ENCODE assay signal across 16 cellular contexts in the genomic region with DNA sequence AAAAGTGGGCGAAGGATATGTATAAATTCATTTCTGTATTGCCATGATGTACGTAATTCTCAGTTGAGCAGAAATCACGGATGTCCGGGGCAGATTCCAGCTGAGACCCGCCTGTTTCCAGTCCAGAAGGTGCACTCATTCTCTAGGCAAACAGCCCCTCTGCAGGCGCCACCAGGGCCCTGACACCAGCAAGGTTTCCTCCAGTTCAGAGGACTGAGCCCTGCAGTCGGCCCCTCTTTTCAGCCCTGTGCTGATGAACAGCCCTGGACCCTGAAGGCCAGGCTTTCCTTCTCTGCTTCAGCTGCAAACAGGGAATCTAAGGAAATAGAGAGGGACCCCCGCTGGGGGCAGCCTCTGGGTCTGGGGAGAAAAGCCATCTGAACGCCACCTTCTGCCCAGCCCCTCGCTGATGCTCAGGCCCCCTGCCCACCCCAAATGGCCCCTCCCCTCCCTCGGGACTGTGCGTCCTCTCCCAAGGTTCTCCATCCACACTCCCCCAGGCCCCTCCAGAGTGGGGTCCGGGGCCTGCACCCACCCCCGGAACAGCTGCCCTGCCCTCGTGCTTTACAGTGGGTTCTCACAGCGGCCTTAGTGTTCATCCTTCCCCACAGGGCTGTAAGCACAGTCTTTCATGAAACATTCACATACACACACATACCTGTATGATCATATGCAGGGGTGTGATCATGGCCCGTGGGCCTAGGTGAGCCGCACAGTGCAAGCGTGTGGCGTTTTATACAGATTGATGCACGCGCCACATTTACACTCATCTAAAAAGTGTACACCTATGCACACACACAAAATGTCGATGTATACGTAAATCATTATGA. TPM values are rescaled to one million over a fixed set of nuclear protein-coding genes. Genes with fewer than 3 reads are reported as not detected.
DNase-seq lines count a peak whose midpoint lies in the region; ATAC-seq, FAIRE-seq and TF ChIP-seq lines count a peak whose summit lies in the region.
"Had no signal": no experiment of that assay in that cellular context is flagged by ENCODE, and none has a peak within 500 bp of the region (broad histone marks: within the 10 kb centered on the region; RNA-seq: fewer than 3 reads in every experiment).

No MANE protein-coding gene starts in this region.

- H3K4me3 ChIP-seq in left ventricle myocardium inferior = no peak overlapping the region

- peaks cover 0 to 4% (median 1%) of the 10 kb centered on the region in 3 donors for H3K27me3 Mint-ChIP-seq in immature natural killer cell (ENCODE audit: low read depth in 3 of 3)

- H3K4me1 Mint-ChIP-seq in immature natural killer cell = no peaks in the 10 kb centered on the region

- H3K27ac Mint-ChIP-seq in immature natural killer cell = no peak overlapping the region
- H3K27ac Mint-ChIP-seq: CD8-positive, alpha-beta T cell had no signal

- intact Hi-C loops in Right ventricle myocardium superior (cut with DNase I) = no loop called here
- intact Hi-C loops in left ventricle myocardium inferior (cut with micrococcal nuclease) = no loop called here

- H3K4me1 ChIP-seq in left ventricle myocardium inferior = no peaks in the 10 kb centered on the region

- H3K9me3 ChIP-seq in left ventricle myocardium inferior (replicated peaks) = no peaks in the 10 kb centered on the region

- H3K27ac ChIP-seq in left ventricle myocardium inferior (replicated peaks) = no peak overlapping the region
- H3K27ac ChIP-seq: KMS-11 had no signal

- peak; percentile 13 for FAIRE-seq in urothelium cell line (lab: Jason Lieb, UNC)
- FAIRE-seq: D721Med, H1 had no signal

- peaks cover 9 to 11% (median 11%) of the 10 kb centered on the region in 3 donors for H3K36me3 Mint-ChIP-seq in immature natural killer cell

- no peak for ATAC-seq in Right ventricle myocardium superior (ENCODE audit: poor library complexity)
- no peak for ATAC-seq in HG02678 (IDR thresholded peaks at IDR 0.05; ENCODE audit: unreplicated experiment)
- ATAC-seq: CD8-positive, alpha-beta T cell had no signal

- peaks cover 20% of the 10 kb centered on the region for H3K36me3 ChIP-seq in left ventricle myocardium inferior

- no peaks in the 10 kb centered on the region for H3K27me3 ChIP-seq in left ventricle myocardium inferior (ENCODE audit: low read depth)

- H3K4me3 Mint-ChIP-seq in immature natural killer cell = no peak overlapping the region
- H3K4me3 Mint-ChIP-seq: CD8-positive, alpha-beta T cell had no signal

- DNase-seq in Right ventricle myocardium superior (peak; percentile 20), left ventricle myocardium inferior (no peak), ecto neural progenitor cell (ENCODE audit: low spot score) (peak; percentile 29), mesenteric fat pad (ENCODE audit: low spot score) (peak; percentile 41), urothelium cell line (ENCODE audit: low spot score) (no peak), immature natural killer cell (no peak)
- DNase-seq: CD8-positive, alpha-beta T cell; NCI-H1092; NCI-H187; NCI-H69 had no signal

- no peaks in the 10 kb centered on the region for H3K9me3 Mint-ChIP-seq in immature natural killer cell
- H3K9me3 Mint-ChIP-seq: CD8-positive, alpha-beta T cell had no signal

- no peak for TF ChIP-seq CTCF in left ventricle myocardium inferior (IDR thresholded peaks at IDR 0.05; ENCODE audit: borderline replicate concordance)

RNA-seq across cellular contexts. Expression of a gene that starts 12.1 kb away (rescaled TPM):
- 206 TPM for total RNA-seq in Right ventricle myocardium superior
- 190 TPM for total RNA-seq in left ventricle myocardium inferior
- 118 TPM for total RNA-seq in mesenteric fat pad
- 100 to 1,000 TPM; 294 to 465 (median 356) TPM for polyA plus RNA-seq in immature natural killer cell

RNA-seq across cellular contexts. Expression of a gene that starts 16.4 kb away (rescaled TPM):
- total RNA-seq in Right ventricle myocardium superior (not detected), left ventricle myocardium inferior (not detected), mesenteric fat pad (not detected)
- polyA plus RNA-seq in immature natural killer cell = not detected
- total RNA-seq: CD8-positive, alpha-beta T cell; H1; MCF 10A had no signal
- polyA plus RNA-seq: BJ had no signal

Comparison
In these comparisons a context has a peak if more than half of its experiments do, and no peak if none do; other contexts are left out.
1. DNase-seq: peak in Right ventricle myocardium superior (single experiment), ecto neural progenitor cell (single experiment) and mesenteric fat pad (single experiment); none in left ventricle myocardium inferior (single experiment), urothelium cell line (single experiment) and immature natural killer cell (0 of 3).